In genomic region chr13:106143930-106144709, GRCh38 we compare ENCODE assay signal across 1 cellular context.
TF ChIP-seq lines count a peak whose summit lies in the region.

No MANE protein-coding gene starts in this region.

TF ChIP-seq in WTC11, 78 proteins besides CTCF, POLR2A, EP300 and RAD21 (continued from another document):
- TF ChIP-seq E2F4 (CRISPR knock-in tag; IDR thresholded peaks at IDR 0.05; ENCODE audit: borderline replicate concordance, low read depth) (no peak), CREM (CRISPR knock-in tag; IDR thresholded peaks at IDR 0.05) (no peak), EMX1 (CRISPR knock-in tag; IDR thresholded peaks at IDR 0.05) (no peak)
- TF ChIP-seq, protein P1, sequence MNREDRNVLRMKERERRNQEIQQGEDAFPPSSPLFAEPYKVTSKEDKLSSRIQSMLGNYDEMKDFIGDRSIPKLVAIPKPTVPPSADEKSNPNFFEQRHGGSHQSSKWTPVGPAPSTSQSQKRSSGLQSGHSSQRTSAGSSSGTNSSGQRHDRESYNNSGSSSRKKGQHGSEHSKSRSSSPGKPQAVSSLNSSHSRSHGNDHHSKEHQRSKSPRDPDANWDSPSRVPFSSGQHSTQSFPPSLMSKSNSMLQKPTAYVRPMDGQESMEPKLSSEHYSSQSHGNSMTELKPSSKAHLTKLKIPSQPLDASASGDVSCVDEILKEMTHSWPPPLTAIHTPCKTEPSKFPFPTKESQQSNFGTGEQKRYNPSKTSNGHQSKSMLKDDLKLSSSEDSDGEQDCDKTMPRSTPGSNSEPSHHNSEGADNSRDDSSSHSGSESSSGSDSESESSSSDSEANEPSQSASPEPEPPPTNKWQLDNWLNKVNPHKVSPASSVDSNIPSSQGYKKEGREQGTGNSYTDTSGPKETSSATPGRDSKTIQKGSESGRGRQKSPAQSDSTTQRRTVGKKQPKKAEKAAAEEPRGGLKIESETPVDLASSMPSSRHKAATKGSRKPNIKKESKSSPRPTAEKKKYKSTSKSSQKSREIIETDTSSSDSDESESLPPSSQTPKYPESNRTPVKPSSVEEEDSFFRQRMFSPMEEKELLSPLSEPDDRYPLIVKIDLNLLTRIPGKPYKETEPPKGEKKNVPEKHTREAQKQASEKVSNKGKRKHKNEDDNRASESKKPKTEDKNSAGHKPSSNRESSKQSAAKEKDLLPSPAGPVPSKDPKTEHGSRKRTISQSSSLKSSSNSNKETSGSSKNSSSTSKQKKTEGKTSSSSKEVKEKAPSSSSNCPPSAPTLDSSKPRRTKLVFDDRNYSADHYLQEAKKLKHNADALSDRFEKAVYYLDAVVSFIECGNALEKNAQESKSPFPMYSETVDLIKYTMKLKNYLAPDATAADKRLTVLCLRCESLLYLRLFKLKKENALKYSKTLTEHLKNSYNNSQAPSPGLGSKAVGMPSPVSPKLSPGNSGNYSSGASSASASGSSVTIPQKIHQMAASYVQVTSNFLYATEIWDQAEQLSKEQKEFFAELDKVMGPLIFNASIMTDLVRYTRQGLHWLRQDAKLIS (CRISPR knock-in tag; IDR thresholded peaks at IDR 0.05; ENCODE audit: borderline replicate concordance), result no peak
